ENCODE assay signal across 17 cellular contexts in the genomic region with DNA sequence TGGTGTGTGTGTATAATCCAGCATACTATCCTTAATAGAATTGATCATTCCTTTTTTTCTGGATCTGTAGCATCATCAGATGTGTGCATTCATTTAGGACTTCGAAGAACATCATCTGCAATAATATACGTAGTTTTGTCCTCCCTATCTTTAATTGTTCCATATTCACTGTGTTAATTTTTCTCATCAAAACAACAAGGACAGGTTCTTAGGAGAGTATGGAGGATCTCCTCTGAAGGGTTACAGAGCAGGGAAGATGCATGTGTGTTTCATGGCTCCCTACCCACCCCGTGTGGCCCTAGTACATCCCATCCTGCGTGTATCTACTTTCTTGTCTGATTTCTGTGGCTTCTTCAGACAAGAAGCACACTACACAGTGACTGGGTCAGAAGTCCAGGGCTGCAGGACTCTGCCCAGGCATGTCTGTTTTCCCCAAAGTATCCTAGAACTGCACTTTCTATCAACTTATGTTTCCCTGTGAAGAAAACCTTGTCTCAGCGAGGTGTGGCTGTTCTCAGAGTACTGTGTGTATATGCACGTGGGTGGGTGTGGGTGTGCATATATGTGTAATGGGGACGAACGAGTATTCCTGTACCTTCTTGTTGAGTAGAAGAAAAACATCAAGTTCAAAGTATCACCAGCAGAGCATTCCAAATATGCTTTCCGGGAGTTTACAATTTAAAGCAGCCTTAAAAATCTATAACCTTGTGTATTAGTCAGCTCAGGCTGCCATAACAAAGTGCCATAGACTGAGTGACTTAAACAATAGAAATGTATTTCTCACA.
DNase-seq lines count a peak whose midpoint lies in the region; ATAC-seq and TF ChIP-seq lines count a peak whose summit lies in the region.
"Had no signal": no experiment of that assay in that cellular context is flagged by ENCODE, and none has a peak within 500 bp of the region (broad histone marks: within the 10 kb centered on the region; RNA-seq: fewer than 3 reads in every experiment).

No MANE protein-coding gene starts in this region.

- in situ Hi-C loops in astrocyte of the spinal cord (cut with HindIII; ENCODE audit: low sequenced_read_pairs): no loop called here

- H3K4me3 ChIP-seq in HEK293 (ENCODE audit: low read depth, low read length): no peak overlapping the region
- H3K4me3 ChIP-seq in astrocyte of the spinal cord (ENCODE audit: low read depth, low read length): no peak overlapping the region
- H3K4me3 ChIP-seq in fibroblast of the aortic adventitia (ENCODE audit: low read depth, low read length): no peak overlapping the region
- H3K4me3 ChIP-seq: BLaER1 treated with 17β-estradiol and CSF1 and Interleukin-3, amounts not matched to agents 10 nM and 100 nM; MG63; prostate gland; suprapubic skin had no signal

- TF ChIP-seq CTCF in HEK293 (tag by site-specific recombination; IDR thresholded peaks at IDR 0.05) (no peak), astrocyte of the spinal cord (IDR thresholded peaks at IDR 0.05; ENCODE audit: low read depth, low read length) (no peak), fibroblast of the aortic adventitia (IDR thresholded peaks at IDR 0.05; ENCODE audit: insufficient read depth, low read length) (no peak)

- peak; percentile 61 for DNase-seq in astrocyte of the spinal cord (ENCODE audit: low read depth, low spot score)
- DNase-seq in fibroblast of the aortic adventitia (ENCODE audit: low read depth): peak; percentile 40
- peak; percentile 45 for DNase-seq in putamen (ENCODE audit: low spot score)
- no peak for DNase-seq in OCI-M1 (lab: John Stamatoyannopoulos, UW)
- DNase-seq in NCI-H2196 treated with DMSO at 0.1 percent for 48 hours (lab: John Stamatoyannopoulos, UW; ENCODE audit: unreplicated experiment): no peak
- DNase-seq: activated CD4-positive, alpha-beta T cell treated with anti-CD3 and anti-CD28 coated beads, Interleukin-2, amount 10 ng/mL, durations not matched to agents 24 days and 14 days; activated T-cell treated with anti-CD3 and anti-CD28 coated beads, Interleukin-2, amount 50 U/mL, for 48 hours; amygdala; glutamatergic neuron; MG63; NCI-H2081 had no signal

- ATAC-seq in GM21367 (IDR thresholded peaks at IDR 0.05; ENCODE audit: unreplicated experiment) (no peak), GM21360 (IDR thresholded peaks at IDR 0.05; ENCODE audit: unreplicated experiment) (no peak)

- no peaks in the 10 kb centered on the region for H3K36me3 ChIP-seq in HEK293 (ENCODE audit: control insufficient read depth in 2 of 2, insufficient read depth in 1 of 2, low read length in 2 of 2)
- H3K36me3 ChIP-seq: prostate gland, suprapubic skin had no signal

- no peak overlapping the region for H3K27ac ChIP-seq in HEK293 (ENCODE audit: extremely low read depth, low read depth, low read length)
- H3K27ac ChIP-seq: BLaER1 treated with 17β-estradiol and CSF1 and Interleukin-3, amounts not matched to agents 10 nM and 100 nM; prostate gland; suprapubic skin had no signal

- H3K9me3 ChIP-seq in HEK293 (ENCODE audit: control insufficient read depth, insufficient read depth, low read depth, low read length): no peaks in the 10 kb centered on the region
- H3K9me3 ChIP-seq: prostate gland, suprapubic skin had no signal

- CTCF ChIA-PET in HEK293 (lab: Yijun Ruan, JAX): no interaction called here

- POLR2A ChIA-PET in HEK293 (lab: Yijun Ruan, JAX): no interaction called here

- no peaks in the 10 kb centered on the region for H3K4me1 ChIP-seq in HEK293 (ENCODE audit: control insufficient read depth, insufficient read depth, low read length)
- H3K4me1 ChIP-seq: BLaER1 treated with 17β-estradiol and CSF1 and Interleukin-3, amounts not matched to agents 10 nM and 100 nM; prostate gland had no signal

TF ChIP-seq in HEK293, 187 proteins besides CTCF, POLR2A, EP300 and RAD21:
- TF ChIP-seq ZNF777 (tag by site-specific recombination; IDR thresholded peaks at IDR 0.05; ENCODE audit: borderline replicate concordance): no peak
- no peak for TF ChIP-seq ZNF404 (tag by site-specific recombination; IDR thresholded peaks at IDR 0.05)
- peak; percentile 80 for TF ChIP-seq ZFHX2 (tag by site-specific recombination; conservative IDR thresholded peaks at IDR 0.05)

Comparison
In these comparisons a context has a peak if more than half of its experiments do, and no peak if none do; other contexts are left out.
1. DNase-seq: peak in astrocyte of the spinal cord (single experiment), fibroblast of the aortic adventitia (single experiment) and putamen (single experiment); none in OCI-M1 (single experiment) and NCI-H2196 treated with DMSO at 0.1 percent for 48 hours (single experiment).